Comparison of ENCODE assay signal across 8 cellular contexts in the genomic region with DNA sequence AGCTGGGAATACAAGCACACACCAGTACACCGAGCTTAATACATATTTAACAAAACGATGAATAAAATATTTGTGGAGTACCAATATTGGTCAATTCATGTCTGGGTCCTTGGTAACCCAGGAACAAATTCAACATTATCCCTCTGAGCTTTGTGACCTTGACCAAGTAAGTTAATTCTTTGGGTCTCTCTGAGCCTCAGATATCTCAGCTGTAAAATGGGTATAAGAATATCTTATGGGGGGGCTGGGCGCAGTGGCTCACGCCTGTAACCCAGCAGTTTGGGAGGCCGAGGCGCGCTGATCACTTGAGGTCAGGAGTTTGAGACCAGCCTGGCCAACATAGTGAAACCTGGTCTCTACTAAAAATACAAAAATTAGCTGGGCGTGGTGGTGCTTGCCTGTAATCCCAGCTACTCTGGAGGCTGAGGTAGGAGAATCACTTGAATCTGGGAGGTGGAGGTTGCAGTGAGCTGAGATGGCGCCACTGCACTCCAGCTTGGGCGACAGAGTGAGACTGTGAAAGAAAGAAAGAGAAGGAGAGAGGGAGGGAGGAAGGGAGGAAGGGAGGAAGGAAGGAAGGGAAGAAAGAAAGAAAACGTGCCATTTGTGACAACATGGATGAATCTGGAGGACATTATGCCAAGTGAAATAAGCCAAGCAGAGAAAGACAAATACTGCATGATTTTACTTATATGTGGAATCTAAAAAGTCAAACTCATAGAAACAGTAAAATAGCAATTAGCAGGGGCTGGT. TPM values are rescaled to one million over a fixed set of nuclear protein-coding genes. Genes with fewer than 3 reads are reported as not detected.
DNase-seq lines count a peak whose midpoint lies in the region; ATAC-seq, FAIRE-seq and TF ChIP-seq lines count a peak whose summit lies in the region.
"Not testable (repeated sequence)": the region's sequence is repeated elsewhere in the genome, so short reads cannot be mapped to it uniquely, and the experiment has no call there.

No MANE protein-coding gene starts in this region.

- H3K4me1 ChIP-seq in BLaER1, result peaks cover 90% of the 10 kb centered on the region
- peaks cover 91% of the 10 kb centered on the region for H3K4me1 ChIP-seq in CD8-positive, alpha-beta memory T cell (ENCODE audit: insufficient read depth, low read length)
- H3K4me1 ChIP-seq in HepG2 (ENCODE audit: insufficient read depth, low read length), result peaks cover 38% of the 10 kb centered on the region
- H3K4me1 ChIP-seq in neural progenitor cell, result peaks cover 18% of the 10 kb centered on the region

- H3K4me2 ChIP-seq in BLaER1, result peak overlapping the region; percentile 22
- H3K4me2 ChIP-seq in HepG2 (ENCODE audit: low read depth, low read length); neural progenitor cell: not testable (repeated sequence)

- H3K36me3 Mint-ChIP-seq in CD8-positive, alpha-beta memory T cell, result peaks cover 0 to 17% (median 0%) of the 10 kb centered on the region in 3 donors
- not testable (repeated sequence) for H3K36me3 Mint-ChIP-seq in T-cell; activated naive CD4-positive, alpha-beta T cell treated with anti-CD3 and anti-CD28 coated beads for 36 hours (ENCODE audit: low read depth); neural progenitor cell
- peaks cover 18% of the 10 kb centered on the region for H3K36me3 Mint-ChIP-seq in activated CD8-positive, alpha-beta T cell treated with anti-CD3 and anti-CD28 coated beads for 36 hours (ENCODE audit: low read depth)
- H3K36me3 Mint-ChIP-seq in central memory CD8-positive, alpha-beta T cell (ENCODE audit: insufficient read depth), result peaks cover 35% of the 10 kb centered on the region

- H3K79me2 ChIP-seq in HepG2 (ENCODE audit: insufficient read depth, low read length); neural progenitor cell (ENCODE audit: low read depth): not testable (repeated sequence)

- peak overlapping the region in 1 of 7 donors; percentile 52 for H3K4me3 Mint-ChIP-seq in CD8-positive, alpha-beta memory T cell
- peak overlapping the region in 1 of 3 donors; percentile 86 for H3K4me3 Mint-ChIP-seq in T-cell
- not testable (repeated sequence) for H3K4me3 Mint-ChIP-seq in activated CD8-positive, alpha-beta T cell treated with anti-CD3 and anti-CD28 coated beads for 36 hours; activated naive CD4-positive, alpha-beta T cell treated with anti-CD3 and anti-CD28 coated beads for 36 hours; central memory CD8-positive, alpha-beta T cell; neural progenitor cell

- CTCF ChIA-PET in CD8-positive, alpha-beta memory T cell (lab: Charles Lee), result interaction anchor here (0.5 to 5.1 kb wide), 6 partner anchors 8 to 34 kb away, joined by 3 to 54 read pairs (median 4); a partner anchor contains a TSS
- CTCF ChIA-PET in T-cell (lab: Charles Lee), result interaction anchor here in 1 of 2 donors (1.8 kb wide), 1 partner anchor 35 kb away, joined by 6 read pairs; a partner anchor contains a TSS
- CTCF ChIA-PET in activated CD8-positive, alpha-beta T cell treated with anti-CD3 and anti-CD28 coated beads for 36 hours (lab: Charles Lee), result interaction anchor here (0.8 to 4.0 kb wide), 3 partner anchors 10 to 37 kb away, joined by 3 to 16 read pairs (median 4); a partner anchor contains a TSS
- CTCF ChIA-PET in activated naive CD4-positive, alpha-beta T cell treated with anti-CD3 and anti-CD28 coated beads for 36 hours (lab: Charles Lee), result interaction anchor here (1.0 to 1.8 kb wide), 6 partner anchors 10 to 162 kb away, joined by 3 to 6 read pairs (median 5); no protein-coding TSS in a partner anchor
- CTCF ChIA-PET in HepG2 (lab: Yijun Ruan, JAX; ENCODE audit: low intra/inter-chr PET ratio, low total read pairs), result not testable (repeated sequence)

- ATAC-seq in T-cell (replicated peaks in 1 of 4); activated CD8-positive, alpha-beta T cell treated with anti-CD3 and anti-CD28 coated beads for 36 hours; central memory CD8-positive, alpha-beta T cell (replicated peaks; ENCODE audit: extremely low read depth, poor library complexity, severe bottlenecking); HepG2: not testable (repeated sequence)

- not testable (repeated sequence) for H3K27ac ChIP-seq in BLaER1; CD8-positive, alpha-beta memory T cell (ENCODE audit: low read depth, low read length); HepG2 (ENCODE audit: extremely low read length, insufficient read depth, low read length); neural progenitor cell

- not testable (repeated sequence) for TF ChIP-seq POLR2A in HepG2 (IDR thresholded peaks at IDR 0.05; ENCODE audit: insufficient read depth in 1 of 2, low read depth in 2 of 2, low read length in 2 of 2)

- H3K9me3 ChIP-seq in BLaER1; CD8-positive, alpha-beta memory T cell (ENCODE audit: low read length); HepG2 (ENCODE audit: low read length); neural progenitor cell (ENCODE audit: low read depth): not testable (repeated sequence)

- H3K27me3 Mint-ChIP-seq in CD8-positive, alpha-beta memory T cell; T-cell; activated CD8-positive, alpha-beta T cell treated with anti-CD3 and anti-CD28 coated beads for 36 hours; activated naive CD4-positive, alpha-beta T cell treated with anti-CD3 and anti-CD28 coated beads for 36 hours (ENCODE audit: low read depth); central memory CD8-positive, alpha-beta T cell; neural progenitor cell (ENCODE audit: insufficient read depth, low read depth): not testable (repeated sequence)

- FAIRE-seq in HepG2 (lab: Jason Lieb, UNC), result not testable (repeated sequence)

- not testable (repeated sequence) for H3K4me3 ChIP-seq in BLaER1; CD8-positive, alpha-beta memory T cell (ENCODE audit: low read length); HepG2 (replicated peaks in 1 of 3; ENCODE audit: insufficient read depth in 1 of 3, low read depth in 2 of 3, low read length in 3 of 3); neural progenitor cell

- not testable (repeated sequence) for TF ChIP-seq EP300 in HepG2 (IDR thresholded peaks at IDR 0.05; ENCODE audit: low read depth in 2 of 2, low read length in 2 of 2); HepG2 (CRISPR knock-in tag; IDR thresholded peaks at IDR 0.05; ENCODE audit: borderline replicate concordance)

- TF ChIP-seq CTCF in activated CD8-positive, alpha-beta T cell treated with anti-CD3 and anti-CD28 coated beads for 36 hours (IDR thresholded peaks at IDR 0.05); HepG2 (CRISPR knock-in tag; IDR thresholded peaks at IDR 0.05); neural progenitor cell (IDR thresholded peaks at IDR 0.05): not testable (repeated sequence)

- not testable (repeated sequence) for DNase-seq in CD8-positive, alpha-beta memory T cell; T-cell; activated CD8-positive, alpha-beta T cell treated with anti-CD3 and anti-CD28 coated beads for 36 hours; activated naive CD4-positive, alpha-beta T cell treated with anti-CD3 and anti-CD28 coated beads for 36 hours; central memory CD8-positive, alpha-beta T cell (ENCODE audit: low spot score in 2 of 2); HepG2 (ENCODE audit: low spot score); neural progenitor cell (ENCODE audit: low spot score)

- BruUV-seq in HepG2 (replicated peaks; lab: Mats Ljungman, UMichigan), result not testable (repeated sequence)

- POLR2A ChIA-PET in CD8-positive, alpha-beta memory T cell (lab: Charles Lee), result interaction anchor here (1.4 to 2.1 kb wide), 2 partner anchors 13 to 34 kb away, joined by 6 to 35 read pairs; no protein-coding TSS in a partner anchor
- POLR2A ChIA-PET in T-cell (lab: Charles Lee) (interaction anchor here in 1 of 2 donors (0.6 kb wide), 1 partner anchor 813 kb away, joined by 5 read pairs; no protein-coding TSS in a partner anchor), HepG2 (lab: Yijun Ruan, JAX) (interaction anchor here (1.0 kb wide), 1 partner anchor 35 kb away, joined by 3 read pairs; a partner anchor contains a TSS)
- POLR2A ChIA-PET in activated CD8-positive, alpha-beta T cell treated with anti-CD3 and anti-CD28 coated beads for 36 hours (lab: Charles Lee), result interaction anchor here (0.9 to 1.2 kb wide), 2 partner anchors 10 to 11 kb away, joined by 3 to 4 read pairs; no protein-coding TSS in a partner anchor

- not testable (repeated sequence) for TF ChIP-seq RAD21 in HepG2 (CRISPR knock-in tag; IDR thresholded peaks at IDR 0.05)

- H3K36me3 ChIP-seq in BLaER1; CD8-positive, alpha-beta memory T cell (ENCODE audit: insufficient read depth, low read length); HepG2 (replicated peaks in 1 of 2; ENCODE audit: control insufficient read depth in 1 of 2, insufficient read depth in 2 of 2, low read length in 2 of 2); neural progenitor cell: not testable (repeated sequence)

- intact Hi-C loops in activated CD8-positive, alpha-beta T cell treated with anti-CD3 and anti-CD28 coated beads for 36 hours (cut with micrococcal nuclease); activated naive CD4-positive, alpha-beta T cell treated with anti-CD3 and anti-CD28 coated beads for 36 hours (cut with micrococcal nuclease); HepG2 (cut with micrococcal nuclease; ENCODE audit: unreplicated experiment): not testable (repeated sequence)

- not testable (repeated sequence) for H3K9ac ChIP-seq in BLaER1; HepG2 (ENCODE audit: insufficient read depth, low read depth, low read length); neural progenitor cell

- H3F3A ChIP-seq in neural progenitor cell (ENCODE audit: low read depth), result peaks cover 40% of the 10 kb centered on the region

- H3K27me3 ChIP-seq in BLaER1; CD8-positive, alpha-beta memory T cell (ENCODE audit: insufficient read depth, low read length, poor library complexity, severe bottlenecking); HepG2 (ENCODE audit: control insufficient read depth in 1 of 2, insufficient read depth in 2 of 2, low read length in 2 of 2); neural progenitor cell: not testable (repeated sequence)

- peaks cover 67 to 89% (median 88%) of the 10 kb centered on the region in 3 donors for H3K4me1 Mint-ChIP-seq in CD8-positive, alpha-beta memory T cell
- H3K4me1 Mint-ChIP-seq in T-cell (peaks cover 71 to 87% (median 82%) of the 10 kb centered on the region in 3 donors), neural progenitor cell (peaks cover 32% of the 10 kb centered on the region)
- peaks cover 69% of the 10 kb centered on the region for H3K4me1 Mint-ChIP-seq in activated CD8-positive, alpha-beta T cell treated with anti-CD3 and anti-CD28 coated beads for 36 hours (ENCODE audit: low read depth)
- H3K4me1 Mint-ChIP-seq in activated naive CD4-positive, alpha-beta T cell treated with anti-CD3 and anti-CD28 coated beads for 36 hours (ENCODE audit: low read depth), result peaks cover 72% of the 10 kb centered on the region
- peaks cover 64% of the 10 kb centered on the region for H3K4me1 Mint-ChIP-seq in central memory CD8-positive, alpha-beta T cell

- in situ Hi-C loops in HepG2 (cut with HindIII; ENCODE audit: extremely low pct_ligation_motif_present, low pct_unique_long_range_greater_than_20kb), result not testable (repeated sequence)

- not testable (repeated sequence) for H3K9me3 Mint-ChIP-seq in CD8-positive, alpha-beta memory T cell; T-cell; activated CD8-positive, alpha-beta T cell treated with anti-CD3 and anti-CD28 coated beads for 36 hours; activated naive CD4-positive, alpha-beta T cell treated with anti-CD3 and anti-CD28 coated beads for 36 hours; central memory CD8-positive, alpha-beta T cell; neural progenitor cell

- not testable (repeated sequence) for H4K20me1 ChIP-seq in BLaER1; HepG2 (ENCODE audit: insufficient read depth, low read length); neural progenitor cell (ENCODE audit: low read depth)

- WGBS in HepG2 (ENCODE audit: low lambda C conversion rate), result 79% methylated on average over 11 of the region's 11 CpGs

- not testable (repeated sequence) for H2AFZ ChIP-seq in HepG2 (ENCODE audit: low read length); neural progenitor cell (replicated peaks)

- H3K27ac Mint-ChIP-seq in CD8-positive, alpha-beta memory T cell, result peak overlapping the region; percentile 47 to 99 (median 76)
- H3K27ac Mint-ChIP-seq in T-cell (peak overlapping the region; percentile 86 to 88), neural progenitor cell (peak overlapping the region; percentile 50)
- H3K27ac Mint-ChIP-seq in activated CD8-positive, alpha-beta T cell treated with anti-CD3 and anti-CD28 coated beads for 36 hours, result peak overlapping the region; percentile 45
- peak overlapping the region; percentile 39 for H3K27ac Mint-ChIP-seq in activated naive CD4-positive, alpha-beta T cell treated with anti-CD3 and anti-CD28 coated beads for 36 hours
- peak overlapping the region; percentile 29 for H3K27ac Mint-ChIP-seq in central memory CD8-positive, alpha-beta T cell (ENCODE audit: low read depth)

RNA-seq across cellular contexts. Expression of a gene that starts 7.9 kb away (rescaled TPM):
- total RNA-seq in CD8-positive, alpha-beta memory T cell, result 1 to 10 TPM; 1.8 to 2.5 TPM
- polyA plus RNA-seq in CD8-positive, alpha-beta memory T cell, result 6.5 TPM
- total RNA-seq in T-cell, result 10 to 100 TPM in 2 of 5 donors, 1 to 10 TPM in 3; 3.9 to 17.6 (median 8.3) TPM
- 1 to 10 TPM in 1 of 2 experiments, under 1 TPM in 1; 0.51 to 1.1 TPM for total RNA-seq in activated CD8-positive, alpha-beta T cell treated with anti-CD3 and anti-CD28 coated beads for 36 hours
- 1 to 10 TPM; 2.6 to 2.9 TPM for total RNA-seq in activated naive CD4-positive, alpha-beta T cell treated with anti-CD3 and anti-CD28 coated beads for 36 hours
- total RNA-seq in HepG2 (2016; rRNA removed; fragmentation: Illumina TruSeq; extraction: Trizol), result 2.0 TPM in 2 replicates
- total RNA-seq in HepG2 (2016; cell fraction: cytosol; rRNA removed; fragmentation: Illumina TruSeq; extraction: Trizol; ENCODE audit: low read depth), result 0.53 and 2.6 TPM in 2 replicates
- 1.5 and 2.6 TPM in 2 replicates for total RNA-seq in HepG2 (2016; cell fraction: insoluble cytoplasmic fraction; rRNA removed; fragmentation: Illumina TruSeq; extraction: Trizol)
- 2.0 and 2.4 TPM in 2 replicates for total RNA-seq in HepG2 (2016; cell fraction: membrane; rRNA removed; fragmentation: Illumina TruSeq; extraction: Trizol)
- 0.62 and 0.97 TPM in 2 replicates for total RNA-seq in HepG2 (2016; cell fraction: nucleus; rRNA removed; fragmentation: Illumina TruSeq; extraction: Trizol)
- polyA plus RNA-seq in HepG2 (2011; rRNA removed), result 0.98 and 1.1 TPM in 2 replicates
- 0.86 and 0.90 TPM in 2 replicates for polyA plus RNA-seq in HepG2 (2011; cell fraction: cytosol; rRNA removed)
- polyA plus RNA-seq in HepG2 (2011; cell fraction: nucleus; rRNA removed), result 0.35 and 0.48 TPM in 2 replicates
- 0.55 and 0.58 TPM in 2 replicates for polyA plus RNA-seq in HepG2 (2012)
- 2.2 and 2.6 TPM in 2 replicates for polyA plus RNA-seq in HepG2 (2016; cell fraction: cytosol; fragmentation: Illumina TruSeq; extraction: Trizol; ENCODE audit: low read depth)
- polyA plus RNA-seq in HepG2 (2016; cell fraction: insoluble cytoplasmic fraction; fragmentation: Illumina TruSeq; extraction: Trizol; ENCODE audit: low read depth), result 1.3 and 1.8 TPM in 2 replicates
- 1.6 TPM in 2 replicates for polyA plus RNA-seq in HepG2 (2016; cell fraction: membrane; fragmentation: Illumina TruSeq; extraction: Trizol; ENCODE audit: low read depth)
- polyA plus RNA-seq in HepG2 (2016; cell fraction: nucleus; fragmentation: Illumina TruSeq; extraction: Trizol; ENCODE audit: insufficient read depth, low read depth), result 0.93 and 1.2 TPM in 2 replicates
- polyA minus RNA-seq in HepG2 (2011; rRNA and poly(A)+ RNA removed; ENCODE audit: low replicate concordance), result 0.44 TPM in 1 of 2 replicates, not detected in the other
- polyA minus RNA-seq in HepG2 (2011; cell fraction: cytosol; rRNA and poly(A)+ RNA removed), result 0.18 TPM in 1 of 2 replicates, not detected in the other
- 0.13 and 0.75 TPM in 2 replicates for polyA minus RNA-seq in HepG2 (2011; cell fraction: nucleus; rRNA and poly(A)+ RNA removed)
- total RNA-seq in neural progenitor cell (ENCODE audit: low replicate concordance), result 0.19 and 1.3 TPM in 2 replicates

RNA-seq across cellular contexts. Expression of a gene that starts 35.2 kb away (rescaled TPM):
- total RNA-seq in CD8-positive, alpha-beta memory T cell, result 10 to 100 TPM; 61.9 to 64.7 TPM
- polyA plus RNA-seq in CD8-positive, alpha-beta memory T cell, result 237 TPM
- total RNA-seq in T-cell (10 to 100 TPM; 38.9 to 76.5 (median 59.0) TPM), HepG2 (2016; rRNA removed; fragmentation: Illumina TruSeq; extraction: Trizol) (5.9 and 9.2 TPM in 2 replicates), neural progenitor cell (ENCODE audit: low replicate concordance) (8.0 and 10.6 TPM in 2 replicates)
- 10 to 100 TPM; 37.0 to 38.1 TPM for total RNA-seq in activated CD8-positive, alpha-beta T cell treated with anti-CD3 and anti-CD28 coated beads for 36 hours
- 10 to 100 TPM; 21.1 to 21.8 TPM for total RNA-seq in activated naive CD4-positive, alpha-beta T cell treated with anti-CD3 and anti-CD28 coated beads for 36 hours
- 9.9 and 13.0 TPM in 2 replicates for total RNA-seq in HepG2 (2016; cell fraction: cytosol; rRNA removed; fragmentation: Illumina TruSeq; extraction: Trizol; ENCODE audit: low read depth)
- total RNA-seq in HepG2 (2016; cell fraction: insoluble cytoplasmic fraction; rRNA removed; fragmentation: Illumina TruSeq; extraction: Trizol), result 5.9 and 8.5 TPM in 2 replicates
- total RNA-seq in HepG2 (2016; cell fraction: membrane; rRNA removed; fragmentation: Illumina TruSeq; extraction: Trizol), result 20.1 and 22.8 TPM in 2 replicates
- total RNA-seq in HepG2 (2016; cell fraction: nucleus; rRNA removed; fragmentation: Illumina TruSeq; extraction: Trizol), result 5.2 and 6.1 TPM in 2 replicates
- 17.2 and 22.9 TPM in 2 replicates for polyA plus RNA-seq in HepG2 (2011; rRNA removed)
- polyA plus RNA-seq in HepG2 (2011; cell fraction: cytosol; rRNA removed), result 16.7 and 25.1 TPM in 2 replicates
- polyA plus RNA-seq in HepG2 (2011; cell fraction: nucleus; rRNA removed), result 15.9 and 16.3 TPM in 2 replicates
- 7.9 and 10.4 TPM in 2 replicates for polyA plus RNA-seq in HepG2 (2012)
- 25.7 and 30.9 TPM in 2 replicates for polyA plus RNA-seq in HepG2 (2016; cell fraction: cytosol; fragmentation: Illumina TruSeq; extraction: Trizol; ENCODE audit: low read depth)
- polyA plus RNA-seq in HepG2 (2016; cell fraction: insoluble cytoplasmic fraction; fragmentation: Illumina TruSeq; extraction: Trizol; ENCODE audit: low read depth), result 11.8 and 15.4 TPM in 2 replicates
- polyA plus RNA-seq in HepG2 (2016; cell fraction: membrane; fragmentation: Illumina TruSeq; extraction: Trizol; ENCODE audit: low read depth), result 37.8 and 38.4 TPM in 2 replicates
- 15.0 and 18.5 TPM in 2 replicates for polyA plus RNA-seq in HepG2 (2016; cell fraction: nucleus; fragmentation: Illumina TruSeq; extraction: Trizol; ENCODE audit: insufficient read depth, low read depth)
- 35.3 and 72.8 TPM in 2 replicates for polyA minus RNA-seq in HepG2 (2011; rRNA and poly(A)+ RNA removed; ENCODE audit: low replicate concordance)
- polyA minus RNA-seq in HepG2 (2011; cell fraction: cytosol; rRNA and poly(A)+ RNA removed), result 23.0 and 25.6 TPM in 2 replicates
- 5.9 and 7.3 TPM in 2 replicates for polyA minus RNA-seq in HepG2 (2011; cell fraction: nucleus; rRNA and poly(A)+ RNA removed)

RNA-seq across cellular contexts. Expression of a gene that starts 51.0 kb away (rescaled TPM):
- total RNA-seq in CD8-positive, alpha-beta memory T cell, result 10 to 100 TPM; 12.5 to 15.2 TPM
- polyA plus RNA-seq in CD8-positive, alpha-beta memory T cell, result 3.9 TPM
- total RNA-seq in T-cell, result 10 to 100 TPM in 3 of 5 donors, 1 to 10 TPM in 2; 7.9 to 11.1 (median 10.3) TPM
- 10 to 100 TPM; 11.7 to 12.7 TPM for total RNA-seq in activated CD8-positive, alpha-beta T cell treated with anti-CD3 and anti-CD28 coated beads for 36 hours
- total RNA-seq in activated naive CD4-positive, alpha-beta T cell treated with anti-CD3 and anti-CD28 coated beads for 36 hours, result 1 to 10 TPM; 5.5 to 6.3 TPM
- total RNA-seq in HepG2 (2016; rRNA removed; fragmentation: Illumina TruSeq; extraction: Trizol), result 3.8 and 7.1 TPM in 2 replicates
- total RNA-seq in HepG2 (2016; cell fraction: cytosol; rRNA removed; fragmentation: Illumina TruSeq; extraction: Trizol; ENCODE audit: low read depth), result 4.1 and 4.4 TPM in 2 replicates
- total RNA-seq in HepG2 (2016; cell fraction: insoluble cytoplasmic fraction; rRNA removed; fragmentation: Illumina TruSeq; extraction: Trizol), result 2.9 and 6.5 TPM in 2 replicates
- total RNA-seq in HepG2 (2016; cell fraction: membrane; rRNA removed; fragmentation: Illumina TruSeq; extraction: Trizol), result 5.8 and 6.5 TPM in 2 replicates
- total RNA-seq in HepG2 (2016; cell fraction: nucleus; rRNA removed; fragmentation: Illumina TruSeq; extraction: Trizol), result 7.0 and 7.1 TPM in 2 replicates
- polyA plus RNA-seq in HepG2 (2011; rRNA removed), result 12.9 and 14.3 TPM in 2 replicates
- 6.4 and 7.2 TPM in 2 replicates for polyA plus RNA-seq in HepG2 (2011; cell fraction: cytosol; rRNA removed)
- 31.6 and 33.2 TPM in 2 replicates for polyA plus RNA-seq in HepG2 (2011; cell fraction: nucleus; rRNA removed)
- polyA plus RNA-seq in HepG2 (2012), result 5.8 and 5.9 TPM in 2 replicates
- 5.1 and 6.6 TPM in 2 replicates for polyA plus RNA-seq in HepG2 (2016; cell fraction: cytosol; fragmentation: Illumina TruSeq; extraction: Trizol; ENCODE audit: low read depth)
- polyA plus RNA-seq in HepG2 (2016; cell fraction: insoluble cytoplasmic fraction; fragmentation: Illumina TruSeq; extraction: Trizol; ENCODE audit: low read depth), result 4.7 and 5.1 TPM in 2 replicates
- 6.2 and 7.5 TPM in 2 replicates for polyA plus RNA-seq in HepG2 (2016; cell fraction: membrane; fragmentation: Illumina TruSeq; extraction: Trizol; ENCODE audit: low read depth)
- polyA plus RNA-seq in HepG2 (2016; cell fraction: nucleus; fragmentation: Illumina TruSeq; extraction: Trizol; ENCODE audit: insufficient read depth, low read depth), result 20.3 and 25.3 TPM in 2 replicates
- 26.4 and 34.9 TPM in 2 replicates for polyA minus RNA-seq in HepG2 (2011; rRNA and poly(A)+ RNA removed; ENCODE audit: low replicate concordance)
- polyA minus RNA-seq in HepG2 (2011; cell fraction: cytosol; rRNA and poly(A)+ RNA removed), result 8.7 and 9.2 TPM in 2 replicates
- polyA minus RNA-seq in HepG2 (2011; cell fraction: nucleus; rRNA and poly(A)+ RNA removed), result 9.5 and 9.8 TPM in 2 replicates
- 4.7 and 12.7 TPM in 2 replicates for total RNA-seq in neural progenitor cell (ENCODE audit: low replicate concordance)

Comparison
In these comparisons a context has a peak if more than half of its experiments do, and no peak if none do; other contexts are left out.
1. H3K27ac Mint-ChIP-seq: peak in every context shown above with its lines; median percentile 87 in T-cell; 76 in CD8-positive, alpha-beta memory T cell; 50 in neural progenitor cell; 45 in activated CD8-positive, alpha-beta T cell treated with anti-CD3 and anti-CD28 coated beads for 36 hours; 39 in activated naive CD4-positive, alpha-beta T cell treated with anti-CD3 and anti-CD28 coated beads for 36 hours; 29 in central memory CD8-positive, alpha-beta T cell.